Comparison of ENCODE assay signal across 9 cellular contexts in the genomic region with DNA sequence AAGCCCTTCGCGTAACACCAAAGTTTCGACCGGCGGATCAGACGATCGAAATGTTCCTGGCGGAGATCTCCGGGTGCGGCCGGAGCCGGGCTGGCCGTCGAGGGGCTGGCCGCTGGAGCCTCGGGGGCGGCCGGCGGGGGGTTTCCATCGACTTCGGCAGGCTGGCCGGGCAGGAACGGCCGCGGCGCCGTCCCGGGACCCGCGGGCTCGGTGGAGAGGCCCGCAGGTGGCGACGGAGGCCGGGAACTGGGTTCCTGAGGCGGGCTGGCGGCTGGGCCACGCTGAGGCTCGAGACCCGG. TPM values are rescaled to one million over a fixed set of nuclear protein-coding genes. Genes with fewer than 3 reads are reported as not detected.
A peak's percentile ranks its signal among the peaks of the same experiment; 100 is the strongest.
DNase-seq lines count a peak whose midpoint lies in the region; ATAC-seq and TF ChIP-seq lines count a peak whose summit lies in the region.
"Had no signal": no experiment of that assay in that cellular context is flagged by ENCODE, and none has a peak within 500 bp of the region (broad histone marks: within the 10 kb centered on the region; RNA-seq: fewer than 3 reads in every experiment).

No MANE protein-coding gene starts in this region.

- H3K36me3 Mint-ChIP-seq in naive thymus-derived CD4-positive, alpha-beta T cell, result peaks cover 0 to 5% (median 0%) of the 10 kb centered on the region in 5 donors

- H3K9me2 ChIP-seq in HCT116 (ENCODE audit: insufficient read depth), result no peaks in the 10 kb centered on the region

- H3K4me1 Mint-ChIP-seq in naive thymus-derived CD4-positive, alpha-beta T cell, result peaks cover 8 to 30% (median 23%) of the 10 kb centered on the region in 7 donors

- H3K27ac ChIP-seq in C4-2B (peak overlapping the region; percentile 85), HCT116 (ENCODE audit: low read depth, low read length) (peak overlapping the region; percentile 91), coronary artery (no peak overlapping the region), SJCRH30 (no peak overlapping the region)
- no peak overlapping the region for H3K27ac ChIP-seq in naive thymus-derived CD4-positive, alpha-beta T cell (ENCODE audit: low read depth, low read length)

- RAD21 ChIA-PET in HCT116 (lab: Charles Lee; ENCODE audit: low non-redundant PET in 1 of 2, low total read pairs in 2 of 2, uncharacterized antibody in 2 of 2, unreplicated experiment in 2 of 2), result no interaction called here

- POLR2A ChIA-PET in HCT116 (lab: Charles Lee), result interaction anchor here (0.6 kb wide), 1 partner anchor 205 kb away, joined by 3 read pairs; no protein-coding TSS in a partner anchor
- POLR2A ChIA-PET in naive thymus-derived CD4-positive, alpha-beta T cell (lab: Charles Lee), result interaction anchor here (1.2 to 1.8 kb wide), 3 partner anchors 54 to 180 kb away, joined by 3 to 5 read pairs (median 4); partner anchors contain the start of gene RPL23

- peaks cover 33 to 51% (median 36%) of the 10 kb centered on the region in 5 donors for H3K27me3 Mint-ChIP-seq in naive thymus-derived CD4-positive, alpha-beta T cell

- ATAC-seq in HCT116 (peak; percentile 1; the same call in 1 of the 2 replicates), sciatic nerve (no peak)
- ATAC-seq in naive thymus-derived CD4-positive, alpha-beta T cell, result no peak

- H2AFZ ChIP-seq in HCT116 (ENCODE audit: low read depth, low read length, poor library complexity, severe bottlenecking), result no peak overlapping the region

- H3K4me3 Mint-ChIP-seq in naive thymus-derived CD4-positive, alpha-beta T cell, result peak overlapping the region in 4 of 10 donors; percentile 13 to 74 (median 32)

- TF ChIP-seq RAD21 in HCT116 (IDR thresholded peaks at IDR 0.05; ENCODE audit: low read depth), result no peak

- CTCF ChIA-PET in HCT116 (lab: Charles Lee), result interaction anchor here (0.5 to 1.3 kb wide), 2 partner anchors 107 to 114 kb away, joined by 3 read pairs; no protein-coding TSS in a partner anchor
- CTCF ChIA-PET in naive thymus-derived CD4-positive, alpha-beta T cell (lab: Charles Lee), result no interaction called here

- H3K4me1 ChIP-seq in HCT116 (ENCODE audit: control insufficient read depth in 1 of 2, insufficient read depth in 2 of 2, low read length in 2 of 2), result peaks cover 29 to 64% of the 10 kb centered on the region in 2 experiments
- H3K4me1 ChIP-seq in naive thymus-derived CD4-positive, alpha-beta T cell (ENCODE audit: control insufficient read depth in 2 of 2, insufficient read depth in 2 of 2, low read length in 2 of 2), result peaks cover 5 to 7% of the 10 kb centered on the region in 2 donors
- H3K4me1 ChIP-seq in SJCRH30, result peaks cover 6% of the 10 kb centered on the region; the same call in 1 of the 2 replicates

- intact Hi-C loops in HCT116 (cut with micrococcal nuclease) (no loop called here), sciatic nerve (cut with DNase I) (no loop called here)
- intact Hi-C loops in naive thymus-derived CD4-positive, alpha-beta T cell (cut with micrococcal nuclease), result loop anchor here (2.0 to 10.0 kb wide), 2 partner anchors 115 to 481 kb away; partner anchors contain the start of gene PLXDC1 (in 1 of the 2)

- H3K9me3 Mint-ChIP-seq in naive thymus-derived CD4-positive, alpha-beta T cell, result peaks cover 0 to 1% (median 0%) of the 10 kb centered on the region in 11 donors

- TF ChIP-seq CTCF in C4-2B (conservative IDR thresholded peaks at IDR 0.05), result no peak
- no peak for TF ChIP-seq CTCF in HCT116 (IDR thresholded peaks at IDR 0.05 in 2 of 3, conservative IDR thresholded peaks at IDR 0.05 in 1 of 3; ENCODE audit: borderline replicate concordance in 1 of 3, insufficient read depth in 1 of 3, low read depth in 2 of 3, low read length in 2 of 3)
- TF ChIP-seq CTCF in coronary artery (IDR thresholded peaks at IDR 0.05), result no peak

- no peaks in the 10 kb centered on the region; the same call in 1 of the 2 replicates for H3K27me3 ChIP-seq in HCT116 (ENCODE audit: insufficient read depth, low read length)
- peaks cover 0 to 12% of the 10 kb centered on the region in 2 donors for H3K27me3 ChIP-seq in naive thymus-derived CD4-positive, alpha-beta T cell (ENCODE audit: control insufficient read depth in 2 of 2, insufficient read depth in 2 of 2, low read length in 2 of 2)
- 0 out of 2 replicates have a peak, but pooled peaks cover 3% of the 10 kb centered on the region for H3K27me3 ChIP-seq in SJCRH30

- H3K9me3 ChIP-seq in HCT116 (ENCODE audit: control insufficient read depth in 1 of 2, insufficient read depth in 1 of 2, low read depth in 1 of 2, low read length in 2 of 2), result no peaks in the 10 kb centered on the region
- H3K9me3 ChIP-seq in naive thymus-derived CD4-positive, alpha-beta T cell (ENCODE audit: control insufficient read depth in 2 of 3, low read length in 3 of 3), result no peaks in the 10 kb centered on the region
- H3K9me3 ChIP-seq in SJCRH30 (replicated peaks), result no peaks in the 10 kb centered on the region

- no peak overlapping the region for H3K27ac Mint-ChIP-seq in naive thymus-derived CD4-positive, alpha-beta T cell

- H3K9ac ChIP-seq in HCT116 (ENCODE audit: low read length), result peak overlapping the region; percentile 94

- H3K4me3 ChIP-seq in HCT116 (replicated peaks in 1 of 2; ENCODE audit: low read depth in 1 of 2, low read length in 2 of 2), result peak overlapping the region; percentile 75 to 77
- peak overlapping the region; percentile 74 for H3K4me3 ChIP-seq in coronary artery
- H3K4me3 ChIP-seq in naive thymus-derived CD4-positive, alpha-beta T cell (ENCODE audit: low read length), result peak overlapping the region; percentile 43
- no peak overlapping the region for H3K4me3 ChIP-seq in SJCRH30

- H3K79me2 ChIP-seq in HCT116 (ENCODE audit: insufficient read depth, low read length), result peaks cover 19% of the 10 kb centered on the region; the same call in 1 of the 2 replicates

- DNase-seq in HCT116 (ENCODE audit: low read depth, low spot score), result no peak
- DNase-seq in coronary artery (ENCODE audit: low spot score), result no peak
- peak in 1 of 9 donors; percentile 19 for DNase-seq in naive thymus-derived CD4-positive, alpha-beta T cell
- DNase-seq in sciatic nerve (ENCODE audit: low spot score), result no peak
- DNase-seq in SJCRH30, result no peak
- no peak for DNase-seq in stimulated activated CD4-positive, alpha-beta T cell treated with anti-CD3 and anti-CD28 coated beads, Interleukin-4, amount 100 ng/mL, for 24 hours
- DNase-seq in activated gamma-delta T cell treated with Interleukin-2 at 50 U/mL for 16 hours, result no peak
- DNase-seq: NCI-H1048 had no signal

- H3K4me2 ChIP-seq in HCT116 (ENCODE audit: low read length), result peak overlapping the region; percentile 93

- no TSS peak for BruUV-seq in HCT116 (replicated peaks; lab: Mats Ljungman, UMichigan)

- no peak for TF ChIP-seq POLR2A in HCT116 (IDR thresholded peaks at IDR 0.05; ENCODE audit: borderline replicate concordance, extremely low read depth, insufficient read depth, insufficient read length)

- no peaks in the 10 kb centered on the region for H3K36me3 ChIP-seq in HCT116 (ENCODE audit: control insufficient read depth in 1 of 2, insufficient read depth in 2 of 2, low read length in 2 of 2)
- H3K36me3 ChIP-seq in naive thymus-derived CD4-positive, alpha-beta T cell (ENCODE audit: control insufficient read depth in 2 of 3, insufficient read depth in 3 of 3, low read length in 3 of 3), result no peaks in the 10 kb centered on the region
- H3K36me3 ChIP-seq in SJCRH30, result no peaks in the 10 kb centered on the region

- H4K20me1 ChIP-seq in HCT116 (ENCODE audit: insufficient read depth), result no peaks in the 10 kb centered on the region

TF ChIP-seq in HCT116, 20 proteins besides CTCF, POLR2A, EP300 and RAD21 (continues in another document):
- no peak for TF ChIP-seq EZH2 (IDR thresholded peaks at IDR 0.05)
- no peak for TF ChIP-seq TCF7L2 (IDR thresholded peaks at IDR 0.05; ENCODE audit: borderline replicate concordance, extremely low read depth, insufficient read depth, insufficient read length)
- TF ChIP-seq ZBTB33 (IDR thresholded peaks at IDR 0.05; ENCODE audit: extremely low read depth, insufficient replicate concordance, low read length), result no peak

RNA-seq across cellular contexts. Expression of gene EPOP, which starts 1.1 kb away (rescaled TPM):
- total RNA-seq in HCT116 (2021; ENCODE audit: unreplicated experiment), result 37.9 TPM
- 15.2 and 19.0 TPM in 2 replicates for polyA plus RNA-seq in HCT116 (2012)
- total RNA-seq in naive thymus-derived CD4-positive, alpha-beta T cell, result 10 to 100 TPM in 1 of 5 experiments, under 1 TPM in 4; 0.19 to 13.4 (median 0.34) TPM
- not detected for polyA plus RNA-seq in naive thymus-derived CD4-positive, alpha-beta T cell
- total RNA-seq in sciatic nerve, result 1.5 TPM
- total RNA-seq in SJCRH30 (2014; rRNA removed; shearing (Covaris generic)), result 6.1 and 6.6 TPM in 2 replicates

RNA-seq across cellular contexts. Expression of gene MLLT6, which starts 31.4 kb away (rescaled TPM):
- total RNA-seq in HCT116 (2021; ENCODE audit: unreplicated experiment) (110 TPM), sciatic nerve (202 TPM)
- 45.6 and 52.4 TPM in 2 replicates for polyA plus RNA-seq in HCT116 (2012)
- total RNA-seq in naive thymus-derived CD4-positive, alpha-beta T cell, result 100 to 1,000 TPM; 287 to 533 (median 384) TPM
- 10 to 100 TPM; 10.2 to 11.7 TPM for polyA plus RNA-seq in naive thymus-derived CD4-positive, alpha-beta T cell
- 24.2 and 35.5 TPM in 2 replicates for total RNA-seq in SJCRH30 (2014; rRNA removed; shearing (Covaris generic))

RNA-seq across cellular contexts. Expression of gene CISD3, which starts 56.5 kb away (rescaled TPM):
- total RNA-seq in HCT116 (2021; ENCODE audit: unreplicated experiment) (50.2 TPM), sciatic nerve (17.3 TPM)
- polyA plus RNA-seq in HCT116 (2012), result 24.8 and 31.7 TPM in 2 replicates
- total RNA-seq in naive thymus-derived CD4-positive, alpha-beta T cell, result 10 to 100 TPM in 3 of 5 experiments, 1 to 10 TPM in 2; 8.0 to 39.6 (median 12.9) TPM
- polyA plus RNA-seq in naive thymus-derived CD4-positive, alpha-beta T cell, result 10 to 100 TPM; 33.0 to 39.0 TPM
- 11.6 and 14.5 TPM in 2 replicates for total RNA-seq in SJCRH30 (2014; rRNA removed; shearing (Covaris generic))

Comparison
In these comparisons a context has a peak if more than half of its experiments do, and no peak if none do; other contexts are left out.
1. H3K27ac ChIP-seq: peak in C4-2B (single experiment) and HCT116 (single experiment); none in coronary artery (0 of 2), naive thymus-derived CD4-positive, alpha-beta T cell (single experiment) and SJCRH30 (single experiment).
2. intact Hi-C loops: an anchor here in naive thymus-derived CD4-positive, alpha-beta T cell (2.0 to 10.0 kb wide); none called in HCT116 and sciatic nerve.